11 cellular contexts compared by ENCODE assay signal in genomic region chr17:67433248-67433924, GRCh38. TPM values are rescaled to one million over a fixed set of nuclear protein-coding genes. Genes with fewer than 3 reads are reported as not detected.
DNase-seq lines count a peak whose midpoint lies in the region; ATAC-seq and TF ChIP-seq lines count a peak whose summit lies in the region.
"Had no signal": no experiment of that assay in that cellular context is flagged by ENCODE, and none has a peak within 500 bp of the region (broad histone marks: within the 10 kb centered on the region; RNA-seq: fewer than 3 reads in every experiment).

No MANE protein-coding gene starts in this region.

- peak overlapping the region; percentile 67 for H3K27ac Mint-ChIP-seq in T-helper 1 cell treated with Interleukin-12 subunit alpha and Interleukin-12 subunit beta and Interleukin-4 antibody, amounts not matched to agents 30 μg/mL and 1 μg/mL, for 36 hours
- peak overlapping the region; percentile 96 for H3K27ac Mint-ChIP-seq in central memory CD8-positive, alpha-beta T cell (ENCODE audit: low read depth)
- H3K27ac Mint-ChIP-seq in neural crest cell (ENCODE audit: unreplicated experiment), result peak overlapping the region; percentile 78

- H3K9me2 ChIP-seq in HCT116 (ENCODE audit: insufficient read depth), result no peaks in the 10 kb centered on the region

- peaks cover 54% of the 10 kb centered on the region for H3K4me1 Mint-ChIP-seq in T-helper 1 cell treated with Interleukin-12 subunit alpha and Interleukin-12 subunit beta and Interleukin-4 antibody, amounts not matched to agents 30 μg/mL and 1 μg/mL, for 36 hours (ENCODE audit: low read depth)
- peaks cover 67% of the 10 kb centered on the region for H3K4me1 Mint-ChIP-seq in central memory CD8-positive, alpha-beta T cell
- H3K4me1 Mint-ChIP-seq in neural crest cell, result peaks cover 21% of the 10 kb centered on the region

- H3K4me3 ChIP-seq in HCT116 (replicated peaks in 1 of 2; ENCODE audit: low read depth in 1 of 2, low read length in 2 of 2), result no peak overlapping the region
- H3K4me3 ChIP-seq: testis had no signal

- TF ChIP-seq CTCF in HCT116 (IDR thresholded peaks at IDR 0.05 in 2 of 3, conservative IDR thresholded peaks at IDR 0.05 in 1 of 3; ENCODE audit: borderline replicate concordance in 1 of 3, insufficient read depth in 1 of 3, low read depth in 2 of 3, low read length in 2 of 3) (no peak), neural crest cell (conservative IDR thresholded peaks at IDR 0.05) (no peak)

- TF ChIP-seq POLR2A in HCT116 (IDR thresholded peaks at IDR 0.05; ENCODE audit: borderline replicate concordance, extremely low read depth, insufficient read depth, insufficient read length), result no peak

- H3K9ac ChIP-seq in HCT116 (ENCODE audit: low read length), result 0 out of 2 replicates have a peak overlapping the region, but pooled peaks have one; percentile 3

- ATAC-seq in HCT116 (0 out of 2 replicates have a peak, but pooled peaks have one; percentile 11), HG02852 (IDR thresholded peaks at IDR 0.05; ENCODE audit: unreplicated experiment) (no peak)
- no peak for ATAC-seq in central memory CD8-positive, alpha-beta T cell (replicated peaks; ENCODE audit: extremely low read depth, poor library complexity, severe bottlenecking)

- no peaks in the 10 kb centered on the region for H3K9me3 ChIP-seq in HCT116 (ENCODE audit: control insufficient read depth in 1 of 2, insufficient read depth in 1 of 2, low read depth in 1 of 2, low read length in 2 of 2)
- H3K9me3 ChIP-seq: testis had no signal

- no peak overlapping the region for H3K27ac ChIP-seq in HCT116 (ENCODE audit: low read depth, low read length)
- H3K27ac ChIP-seq: testis had no signal

- peaks cover 20 to 54% of the 10 kb centered on the region in 2 experiments for H3K4me1 ChIP-seq in HCT116 (ENCODE audit: control insufficient read depth in 1 of 2, insufficient read depth in 2 of 2, low read length in 2 of 2)
- H3K4me1 ChIP-seq: testis had no signal

- TF ChIP-seq RAD21 in HCT116 (IDR thresholded peaks at IDR 0.05; ENCODE audit: low read depth), result no peak

- DNase-seq in T-helper 1 cell (no peak), HCT116 (ENCODE audit: low read depth, low spot score) (no peak), neural crest cell (ENCODE audit: low read depth, low spot score) (no peak), NCI-H69 (lab: John Stamatoyannopoulos, UW) (no peak), HuH-7.5 (ENCODE audit: low spot score) (no peak)
- no peak for DNase-seq in central memory CD8-positive, alpha-beta T cell (ENCODE audit: low spot score in 2 of 2)
- DNase-seq: NCI-H2029 treated with DMSO at 0.1 percent for 48 hours, retina, testis had no signal

- no peaks in the 10 kb centered on the region for H3K27me3 ChIP-seq in HCT116 (ENCODE audit: insufficient read depth, low read length)
- H3K27me3 ChIP-seq: testis had no signal

- H3K27me3 Mint-ChIP-seq in T-helper 1 cell treated with Interleukin-12 subunit alpha and Interleukin-12 subunit beta and Interleukin-4 antibody, amounts not matched to agents 30 μg/mL and 1 μg/mL, for 36 hours (ENCODE audit: low read depth), result no peaks in the 10 kb centered on the region
- H3K27me3 Mint-ChIP-seq in central memory CD8-positive, alpha-beta T cell, result no peaks in the 10 kb centered on the region
- H3K27me3 Mint-ChIP-seq in neural crest cell (ENCODE audit: low read depth), result no peaks in the 10 kb centered on the region

- CTCF ChIA-PET in HCT116 (lab: Charles Lee), result interaction anchor here (1.0 to 1.2 kb wide), 2 partner anchors 11 to 55 kb away, joined by 3 read pairs; no protein-coding TSS in a partner anchor

- peak overlapping the region; percentile 10; the same call in 1 of the 2 replicates for H3K4me2 ChIP-seq in HCT116 (ENCODE audit: low read length)

- H4K20me1 ChIP-seq in HCT116 (ENCODE audit: insufficient read depth), result no peaks in the 10 kb centered on the region

- no TSS peak for BruUV-seq in HCT116 (replicated peaks; lab: Mats Ljungman, UMichigan)

- RAD21 ChIA-PET in HCT116 (lab: Charles Lee; ENCODE audit: low non-redundant PET in 1 of 2, low total read pairs in 2 of 2, uncharacterized antibody in 2 of 2, unreplicated experiment in 2 of 2), result no interaction called here

- H2AFZ ChIP-seq in HCT116 (ENCODE audit: low read depth, low read length, poor library complexity, severe bottlenecking), result no peak overlapping the region

- no peaks in the 10 kb centered on the region; the same call in 1 of the 2 replicates for H3K79me2 ChIP-seq in HCT116 (ENCODE audit: insufficient read depth, low read length)

- no peak overlapping the region for H3K4me3 Mint-ChIP-seq in T-helper 1 cell treated with Interleukin-12 subunit alpha and Interleukin-12 subunit beta and Interleukin-4 antibody, amounts not matched to agents 30 μg/mL and 1 μg/mL, for 36 hours
- H3K4me3 Mint-ChIP-seq in central memory CD8-positive, alpha-beta T cell, result peak overlapping the region; percentile 66
- H3K4me3 Mint-ChIP-seq in neural crest cell, result no peak overlapping the region

- POLR2A ChIA-PET in HCT116 (lab: Charles Lee), result interaction anchor here (4.0 kb wide), 1 partner anchor 11 kb away, joined by 22 read pairs; no protein-coding TSS in a partner anchor

- peaks cover 4% of the 10 kb centered on the region for H3K9me3 Mint-ChIP-seq in T-helper 1 cell treated with Interleukin-12 subunit alpha and Interleukin-12 subunit beta and Interleukin-4 antibody, amounts not matched to agents 30 μg/mL and 1 μg/mL, for 36 hours
- no peaks in the 10 kb centered on the region for H3K9me3 Mint-ChIP-seq in central memory CD8-positive, alpha-beta T cell
- H3K9me3 Mint-ChIP-seq in neural crest cell, result peaks cover 3% of the 10 kb centered on the region

- peaks cover 8% of the 10 kb centered on the region for H3K36me3 Mint-ChIP-seq in T-helper 1 cell treated with Interleukin-12 subunit alpha and Interleukin-12 subunit beta and Interleukin-4 antibody, amounts not matched to agents 30 μg/mL and 1 μg/mL, for 36 hours (ENCODE audit: low read depth)
- H3K36me3 Mint-ChIP-seq in central memory CD8-positive, alpha-beta T cell (ENCODE audit: insufficient read depth), result peaks cover 25% of the 10 kb centered on the region
- H3K36me3 Mint-ChIP-seq in neural crest cell (ENCODE audit: low read depth), result no peaks in the 10 kb centered on the region

- intact Hi-C loops in HCT116 (cut with micrococcal nuclease), result no loop called here

- no peaks in the 10 kb centered on the region for H3K36me3 ChIP-seq in HCT116 (ENCODE audit: control insufficient read depth in 1 of 2, insufficient read depth in 2 of 2, low read length in 2 of 2)

TF ChIP-seq in HCT116, 20 proteins besides CTCF, POLR2A, EP300 and RAD21:
- TF ChIP-seq CBX3 (IDR thresholded peaks at IDR 0.05; ENCODE audit: low read depth) (0 out of 2 replicates have a peak, but pooled peaks have one; percentile 5), EZH2 (IDR thresholded peaks at IDR 0.05) (no peak), ELF1 (IDR thresholded peaks at IDR 0.05; ENCODE audit: borderline replicate concordance, low read depth) (no peak), ZBTB33 (IDR thresholded peaks at IDR 0.05; ENCODE audit: extremely low read depth, insufficient replicate concordance, low read length) (no peak), CEBPB (IDR thresholded peaks at IDR 0.05; ENCODE audit: low read depth) (no peak)

RNA-seq across cellular contexts. Expression of gene PITPNC1, which starts 56.3 kb away (rescaled TPM):
- total RNA-seq in HCT116 (2021; ENCODE audit: unreplicated experiment), result 41.9 TPM
- 41.1 and 57.8 TPM in 2 replicates for polyA plus RNA-seq in HCT116 (2012)
- total RNA-seq in neural crest cell, result 21.5 and 21.9 TPM in 2 replicates
